19 cellular contexts compared by ENCODE assay signal in genomic region chr5:169286572-169287325, GRCh38. TPM values are rescaled to one million over a fixed set of nuclear protein-coding genes. Genes with fewer than 3 reads are reported as not detected.
DNase-seq lines count a peak whose midpoint lies in the region; TF ChIP-seq lines count a peak whose summit lies in the region.
"Had no signal": no experiment of that assay in that cellular context is flagged by ENCODE, and none has a peak within 500 bp of the region (broad histone marks: within the 10 kb centered on the region; RNA-seq: fewer than 3 reads in every experiment).

No MANE protein-coding gene starts in this region.

- H3K9ac ChIP-seq in rectal smooth muscle tissue (ENCODE audit: low read length), result no peak overlapping the region

- H3K27ac ChIP-seq in dorsolateral prefrontal cortex (peak overlapping the region in 40 of 59 donors; percentile 11 to 77 (median 57)), right atrium auricular region (peak overlapping the region; percentile 65 to 70), rectal smooth muscle tissue (ENCODE audit: low read depth, low read length) (peak overlapping the region; percentile 84)
- H3K27ac ChIP-seq: psoas muscle, SJCRH30 had no signal

- no peak overlapping the region for H3K4me3 ChIP-seq in AG10803 (ENCODE audit: low read length)
- H3K4me3 ChIP-seq in dorsolateral prefrontal cortex, result no peak overlapping the region
- H3K4me3 ChIP-seq in right atrium auricular region, result no peak overlapping the region
- no peak overlapping the region for H3K4me3 ChIP-seq in rectal smooth muscle tissue (ENCODE audit: low read length)
- H3K4me3 ChIP-seq: gastrocnemius medialis, psoas muscle, SJCRH30 had no signal

- intact Hi-C loops in dorsolateral prefrontal cortex (cut with DNase I), result no loop called here

- H3K4me1 ChIP-seq in right atrium auricular region (peaks cover 0 to 51% of the 10 kb centered on the region in 2 donors), rectal smooth muscle tissue (ENCODE audit: control insufficient read depth, insufficient read depth, low read length) (peaks cover 47% of the 10 kb centered on the region)
- H3K4me1 ChIP-seq: gastrocnemius medialis, psoas muscle, SJCRH30 had no signal

- H3K27me3 ChIP-seq in dorsolateral prefrontal cortex, result peaks cover 0 to 21% (median 0%) of the 10 kb centered on the region in 45 donors
- H3K27me3 ChIP-seq in right atrium auricular region, result no peaks in the 10 kb centered on the region
- no peaks in the 10 kb centered on the region for H3K27me3 ChIP-seq in rectal smooth muscle tissue (ENCODE audit: control insufficient read depth, insufficient read depth, low read length)
- H3K27me3 ChIP-seq: gastrocnemius medialis, SJCRH30 had no signal

- no peak for TF ChIP-seq CTCF in AG10803 (conservative IDR thresholded peaks at IDR 0.05; ENCODE audit: low read length)
- no peak for TF ChIP-seq CTCF in dorsolateral prefrontal cortex (IDR thresholded peaks at IDR 0.05 in 54 of 56, conservative IDR thresholded peaks at IDR 0.05 in 2 of 56; ENCODE audit: low read depth in 1 of 56, partially characterized antibody in 56 of 56)
- no peak for TF ChIP-seq CTCF in right atrium auricular region (IDR thresholded peaks at IDR 0.05)

- DNase-seq in AG10803 (ENCODE audit: low read depth) (peak; percentile 74), dorsolateral prefrontal cortex (peak in 5 of 10 donors; percentile 22 to 64 (median 54)), right atrium auricular region (ENCODE audit: low spot score) (no peak), NCI-H2029 (lab: John Stamatoyannopoulos, UW) (no peak), NCI-H69 (lab: John Stamatoyannopoulos, UW) (no peak), NCI-H1105 (lab: John Stamatoyannopoulos, UW) (no peak)
- no peak for DNase-seq in activated CD4-positive, alpha-beta T cell treated with anti-CD3 and anti-CD28 coated beads, Interleukin-2, amount 50 U/mL, for 4 hours
- DNase-seq: activated CD4-positive, alpha-beta T cell treated with anti-CD3 and anti-CD28 coated beads for 48 hours; dermis blood vessel endothelial cell; gastrocnemius medialis; kidney glomerular epithelial cell; mesendoderm; NCI-H1417; nephron progenitor cell; psoas muscle; SJCRH30 had no signal

- H3K9me3 ChIP-seq in right atrium auricular region, result peaks cover 0 to 6% of the 10 kb centered on the region in 2 donors
- H3K9me3 ChIP-seq: gastrocnemius medialis, psoas muscle, SJCRH30 had no signal

- H3K36me3 ChIP-seq in right atrium auricular region (no peaks in the 10 kb centered on the region), rectal smooth muscle tissue (ENCODE audit: control insufficient read depth, insufficient read depth, low read length) (no peaks in the 10 kb centered on the region)
- H3K36me3 ChIP-seq: gastrocnemius medialis, SJCRH30 had no signal

RNA-seq across cellular contexts. Expression of gene SLIT3, which starts 14.2 kb away (rescaled TPM):
- total RNA-seq in dorsolateral prefrontal cortex (10 to 100 TPM in 118 of 120 experiments, 1 to 10 TPM in 2; 8.6 to 38.6 (median 22.7) TPM), right atrium auricular region (10 to 100 TPM; 66.1 to 85.8 TPM)
- total RNA-seq: A673; dermis blood vessel endothelial cell; T-helper 1 cell treated with Interleukin-12 subunit alpha and Interleukin-12 subunit beta and Interleukin-4 antibody, amounts not matched to agents 30 ng/mL and 1 ng/mL, for 36 hours had no signal
